Comparison of ENCODE assay signal across 10 cellular contexts in genomic region chr15:93829115-93829849, GRCh38.
A peak's percentile ranks its signal among the peaks of the same experiment; 100 is the strongest.
DNase-seq lines count a peak whose midpoint lies in the region; ATAC-seq, FAIRE-seq and TF ChIP-seq lines count a peak whose summit lies in the region.
"Had no signal": no experiment of that assay in that cellular context is flagged by ENCODE, and none has a peak within 500 bp of the region (broad histone marks: within the 10 kb centered on the region; RNA-seq: fewer than 3 reads in every experiment).

No MANE protein-coding gene starts in this region.

- no peaks in the 10 kb centered on the region for H3K36me3 Mint-ChIP-seq in astrocyte (ENCODE audit: low read depth, unreplicated experiment)
- H3K36me3 Mint-ChIP-seq: IgD-negative memory B cell, immature natural killer cell had no signal

- CTCF ChIA-PET in AG04450 (lab: Charles Lee), result no interaction called here

- no peaks in the 10 kb centered on the region for H3K9me3 Mint-ChIP-seq in astrocyte (ENCODE audit: unreplicated experiment)
- H3K9me3 Mint-ChIP-seq: IgD-negative memory B cell, immature natural killer cell had no signal

- H3K4me1 ChIP-seq in astrocyte (ENCODE audit: insufficient read depth, low read length), result peaks cover 7% of the 10 kb centered on the region

- H3K4me1 Mint-ChIP-seq in astrocyte (ENCODE audit: low read depth, unreplicated experiment), result peaks cover 15% of the 10 kb centered on the region
- H3K4me1 Mint-ChIP-seq: IgD-negative memory B cell, immature natural killer cell had no signal

- no peaks in the 10 kb centered on the region for H3K9me3 ChIP-seq in AG04450 (ENCODE audit: control insufficient read depth, insufficient read depth, low read length)
- H3K9me3 ChIP-seq in astrocyte (ENCODE audit: insufficient read depth, low read depth, low read length), result no peaks in the 10 kb centered on the region

- TF ChIP-seq CTCF in AG04450 (IDR thresholded peaks at IDR 0.05; ENCODE audit: low read depth, low read length), result no peak
- TF ChIP-seq CTCF in astrocyte (IDR thresholded peaks at IDR 0.05; ENCODE audit: insufficient read depth, low read depth, low read length), result no peak
- no peak for TF ChIP-seq CTCF in kidney epithelial cell (IDR thresholded peaks at IDR 0.05; ENCODE audit: insufficient read depth, low read length, poor library complexity, severe bottlenecking)

- no peak overlapping the region for H3K4me3 Mint-ChIP-seq in astrocyte (ENCODE audit: unreplicated experiment)
- H3K4me3 Mint-ChIP-seq: immature natural killer cell had no signal

- H4K20me1 ChIP-seq in astrocyte (ENCODE audit: insufficient read depth, low read length), result no peaks in the 10 kb centered on the region

- no peak overlapping the region for H3K4me3 ChIP-seq in AG04450 (ENCODE audit: low read depth, low read length)
- no peak overlapping the region for H3K4me3 ChIP-seq in astrocyte (ENCODE audit: insufficient read depth, low read depth, low read length)
- H3K4me3 ChIP-seq in kidney epithelial cell (ENCODE audit: low read depth, low read length), result no peak overlapping the region

- H2AFZ ChIP-seq in astrocyte (ENCODE audit: low read depth, low read length), result peak overlapping the region; percentile 33

- no peak overlapping the region for H3K27ac ChIP-seq in AG04450 (ENCODE audit: low read depth, low read length)
- H3K27ac ChIP-seq in astrocyte (ENCODE audit: low read depth, low read length), result peak overlapping the region; percentile 53

- POLR2A ChIA-PET in AG04450 (lab: Yijun Ruan, JAX), result no interaction called here

- H3K9ac ChIP-seq in astrocyte (ENCODE audit: low read length), result peak overlapping the region; percentile 2

- H3K27me3 Mint-ChIP-seq in astrocyte (ENCODE audit: low read depth, unreplicated experiment), result peaks cover 2% of the 10 kb centered on the region
- H3K27me3 Mint-ChIP-seq: IgD-negative memory B cell had no signal

- peak; percentile 67 for FAIRE-seq in astrocyte (lab: Jason Lieb, UNC)

- H3K79me2 ChIP-seq in astrocyte (ENCODE audit: insufficient read depth, low read length), result no peaks in the 10 kb centered on the region

- H3K36me3 ChIP-seq in astrocyte (ENCODE audit: insufficient read depth, low read length) (no peaks in the 10 kb centered on the region), kidney epithelial cell (ENCODE audit: control insufficient read depth, insufficient read depth, low read length) (no peaks in the 10 kb centered on the region)

- DNase-seq in AG04450 (ENCODE audit: low read depth, low spot score) (peak; percentile 10), astrocyte (ENCODE audit: low read depth) (peak; percentile 85), kidney epithelial cell (ENCODE audit: low read depth) (peak; percentile 28), NCI-H510A treated with DMSO at 0.1 percent for 48 hours (lab: John Stamatoyannopoulos, UW) (no peak), GOT3 (lab: John Stamatoyannopoulos, UW) (no peak)
- no peak for DNase-seq in activated CD4-positive, alpha-beta T cell treated with anti-CD3 and anti-CD28 coated beads for 1 hour
- DNase-seq: immature natural killer cell had no signal

- peak overlapping the region; percentile 98 for H3K27ac Mint-ChIP-seq in astrocyte (ENCODE audit: unreplicated experiment)
- H3K27ac Mint-ChIP-seq: IgD-negative memory B cell, immature natural killer cell had no signal

- H3K4me2 ChIP-seq in astrocyte (ENCODE audit: low read length), result peak overlapping the region; percentile 10

- peak; percentile 47 for ATAC-seq in HG02759 (IDR thresholded peaks at IDR 0.05; ENCODE audit: unreplicated experiment)
- no peak for ATAC-seq in HG02623 (IDR thresholded peaks at IDR 0.05; ENCODE audit: unreplicated experiment)

- H3K27me3 ChIP-seq in AG04450 (ENCODE audit: control insufficient read depth, insufficient read depth, low read length) (no peaks in the 10 kb centered on the region), astrocyte (ENCODE audit: insufficient read depth, low read length) (no peaks in the 10 kb centered on the region), kidney epithelial cell (ENCODE audit: control insufficient read depth, insufficient read depth, low read length) (no peaks in the 10 kb centered on the region)

Comparison
In these comparisons a context has a peak if more than half of its experiments do, and no peak if none do; other contexts are left out.
1. DNase-seq: peak in AG04450 (single experiment), astrocyte (single experiment) and kidney epithelial cell (single experiment); none in NCI-H510A treated with DMSO at 0.1 percent for 48 hours (single experiment), activated CD4-positive, alpha-beta T cell treated with anti-CD3 and anti-CD28 coated beads for 1 hour (single experiment) and GOT3 (single experiment).